8 cellular contexts compared by ENCODE assay signal in the genomic region with DNA sequence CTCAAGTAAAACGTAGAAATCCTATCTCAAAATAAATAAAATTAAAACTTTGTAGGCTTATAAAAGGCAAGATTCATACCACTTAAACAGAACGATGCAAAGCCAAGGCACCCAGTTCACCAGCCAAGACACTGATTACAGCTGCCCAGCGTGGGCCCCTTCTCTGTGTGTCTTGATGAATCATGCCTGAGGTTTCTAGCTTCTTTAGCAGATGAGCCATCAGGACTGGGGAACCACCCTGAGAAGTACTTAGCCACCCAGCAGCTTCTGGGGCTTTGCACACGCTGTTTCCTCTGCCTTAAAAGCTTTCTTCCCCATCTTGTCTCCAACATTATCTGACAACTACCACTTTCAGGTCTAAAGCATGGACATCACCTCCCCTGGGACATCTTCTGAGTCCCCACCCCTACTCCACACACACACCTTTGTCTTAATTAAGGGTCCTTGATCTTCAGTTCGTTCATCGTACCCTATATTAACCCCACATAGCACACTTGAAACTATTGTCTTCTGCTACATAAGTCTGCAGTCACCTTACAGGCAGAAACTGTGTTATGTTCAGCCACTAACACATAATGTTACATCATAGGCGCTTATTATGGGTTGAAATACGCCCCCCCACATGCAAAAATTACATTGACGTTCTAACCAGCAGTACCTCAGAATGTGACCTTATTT. TPM values are rescaled to one million over a fixed set of nuclear protein-coding genes. Genes with fewer than 3 reads are reported as not detected.
DNase-seq lines count a peak whose midpoint lies in the region; ATAC-seq, FAIRE-seq and TF ChIP-seq lines count a peak whose summit lies in the region.

No MANE protein-coding gene starts in this region.

- peak overlapping the region; percentile 80 for H3K27ac ChIP-seq in ACC112 (ENCODE audit: low read depth, low read length)
- H3K27ac ChIP-seq in kidney (ENCODE audit: low read depth in 2 of 2, low read length in 2 of 2) = no peak overlapping the region

- H3K4me3 ChIP-seq in ACC112 (ENCODE audit: low read depth, low read length) = peak overlapping the region; percentile 35; the same call in 1 of the 2 replicates
- H3K4me3 ChIP-seq in Loucy (ENCODE audit: low read length, poor library complexity, severe bottlenecking) = no peak overlapping the region
- H3K4me3 ChIP-seq in kidney (ENCODE audit: low read length in 2 of 2) = no peak overlapping the region

- H3K36me3 ChIP-seq in ACC112 (ENCODE audit: insufficient read depth, low read length) (no peaks in the 10 kb centered on the region), Loucy (ENCODE audit: insufficient read depth, low read length) (no peaks in the 10 kb centered on the region), kidney (ENCODE audit: control insufficient read depth in 1 of 2, insufficient read depth in 2 of 2, low read length in 2 of 2) (no peaks in the 10 kb centered on the region)

- FAIRE-seq in kidney (lab: Jason Lieb, UNC) = no peak

- H3K79me2 ChIP-seq in ACC112 (ENCODE audit: control insufficient read depth, insufficient read depth, low read length, unreplicated experiment) (no peaks in the 10 kb centered on the region), Loucy (ENCODE audit: insufficient read depth, low read length) (no peaks in the 10 kb centered on the region)

- H4K20me1 ChIP-seq in Loucy (ENCODE audit: insufficient read depth, low read length, poor library complexity, severe bottlenecking) = no peaks in the 10 kb centered on the region

- intact Hi-C loops in kidney (cut with DNase I) = no loop called here

- TF ChIP-seq CTCF in Loucy (conservative IDR thresholded peaks at IDR 0.05; ENCODE audit: low read length) (no peak), kidney (IDR thresholded peaks at IDR 0.05; ENCODE audit: borderline replicate concordance, extremely low read depth, insufficient read depth) (no peak)

- no peaks in the 10 kb centered on the region for H3K27me3 ChIP-seq in ACC112 (ENCODE audit: insufficient read depth, low read length)
- H3K27me3 ChIP-seq in Loucy (ENCODE audit: insufficient read depth, low read length, poor library complexity, severe bottlenecking) = no peaks in the 10 kb centered on the region

- H3K4me1 ChIP-seq in ACC112 (ENCODE audit: control insufficient read depth, insufficient read depth, low read length, unreplicated experiment) (peaks cover 48% of the 10 kb centered on the region), Loucy (ENCODE audit: insufficient read depth, low read length, poor library complexity, severe bottlenecking) (peaks cover 21% of the 10 kb centered on the region), kidney (ENCODE audit: control insufficient read depth in 1 of 2, insufficient read depth in 1 of 2, low read depth in 1 of 2, low read length in 2 of 2) (no peaks in the 10 kb centered on the region)

- no peaks in the 10 kb centered on the region for H3K9me2 ChIP-seq in Loucy (replicated peaks; ENCODE audit: low read depth, low read length)

- H3K9me3 ChIP-seq in Loucy (ENCODE audit: insufficient read depth, low read depth, low read length) = no peaks in the 10 kb centered on the region
- H3K9me3 ChIP-seq in kidney (ENCODE audit: control insufficient read depth in 1 of 2, low read length in 2 of 2) = no peaks in the 10 kb centered on the region

- H3K9ac ChIP-seq in Loucy (ENCODE audit: low read depth, low read length, poor library complexity, severe bottlenecking) = no peak overlapping the region
- H3K9ac ChIP-seq in kidney (ENCODE audit: low read length in 2 of 2) = no peak overlapping the region

- peak; percentile 60 for DNase-seq in activated CD8-positive, alpha-beta memory T cell treated with anti-CD3 and anti-CD28 coated beads, Interleukin-2, amount 50 U/mL, for 4 hours
- DNase-seq in iris pigment epithelial cell (ENCODE audit: low read depth) = peak; percentile 98
- DNase-seq in kidney = no peak
- DNase-seq in GF-D8 (lab: John Stamatoyannopoulos, UW) = no peak

- ATAC-seq in GM19463 (IDR thresholded peaks at IDR 0.05; ENCODE audit: unreplicated experiment) (peak; percentile 98), HG02973 (IDR thresholded peaks at IDR 0.05; ENCODE audit: unreplicated experiment) (no peak)

- H3K4me2 ChIP-seq in Loucy (ENCODE audit: low read depth, low read length, poor library complexity, severe bottlenecking) = peak overlapping the region; percentile 41

- H2AFZ ChIP-seq in ACC112 (ENCODE audit: low read length, unreplicated experiment) = no peak overlapping the region
- H2AFZ ChIP-seq in Loucy (ENCODE audit: low read length) = peak overlapping the region; percentile 78

- no peaks in the 10 kb centered on the region for H3F3A ChIP-seq in Loucy (ENCODE audit: low read depth)

RNA-seq across cellular contexts. Expression of gene LAYN, which starts 8.7 kb away (rescaled TPM):
- total RNA-seq in kidney = 7.6 TPM
- polyA plus RNA-seq in kidney (ENCODE audit: insufficient read depth, low read depth, low replicate concordance) = 4.8 TPM

RNA-seq across cellular contexts. Expression of gene HOATZ, which starts 17.2 kb away (rescaled TPM):
- not detected for total RNA-seq in kidney
- polyA plus RNA-seq in kidney (ENCODE audit: insufficient read depth, low read depth, low replicate concordance) = not detected

RNA-seq across cellular contexts. Expression of gene BTG4, which starts 19.6 kb away (rescaled TPM):
- not detected for total RNA-seq in kidney
- polyA plus RNA-seq in kidney (ENCODE audit: insufficient read depth, low read depth, low replicate concordance) = not detected

Comparison
In these comparisons a context has a peak if more than half of its experiments do, and no peak if none do; other contexts are left out.
1. DNase-seq: peak in activated CD8-positive, alpha-beta memory T cell treated with anti-CD3 and anti-CD28 coated beads, Interleukin-2, amount 50 U/mL, for 4 hours (single experiment) and iris pigment epithelial cell (single experiment); none in kidney (single experiment) and GF-D8 (single experiment).